In the genomic region with DNA sequence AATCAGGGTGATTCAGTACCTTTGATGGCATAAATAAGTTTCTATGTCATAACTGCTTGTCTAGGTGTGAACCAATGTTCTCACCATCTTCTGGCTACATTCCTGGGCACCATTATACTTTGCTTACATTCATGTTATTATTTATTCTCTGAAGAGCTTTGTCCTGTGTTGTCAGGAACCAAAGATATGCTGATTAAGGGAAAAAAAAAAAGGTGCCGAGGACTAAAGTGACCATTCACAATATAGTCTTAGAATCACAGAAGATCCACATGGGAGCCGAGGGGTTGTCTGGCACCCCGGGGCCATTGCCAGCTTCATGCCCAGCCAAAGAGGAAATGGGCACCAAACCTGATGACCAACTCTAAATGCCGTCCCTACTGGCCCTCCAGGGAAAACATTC, we compare ENCODE assay signal across 18 cellular contexts.
DNase-seq lines count a peak whose midpoint lies in the region; ATAC-seq, FAIRE-seq and TF ChIP-seq lines count a peak whose summit lies in the region.
"Had no signal": no experiment of that assay in that cellular context is flagged by ENCODE, and none has a peak within 500 bp of the region (broad histone marks: within the 10 kb centered on the region; RNA-seq: fewer than 3 reads in every experiment).

No MANE protein-coding gene starts in this region.

- H2AFZ ChIP-seq in GM23338 (no peak overlapping the region; the same call in 1 of the 2 replicates), Karpas-422 (ENCODE audit: low read length) (no peak overlapping the region), K562 (ENCODE audit: low read depth, low read length) (no peak overlapping the region)
- H2AFZ ChIP-seq: GM23248 had no signal

- no peak overlapping the region for H3K9ac ChIP-seq in Karpas-422 (ENCODE audit: low read length)
- no peak overlapping the region for H3K9ac ChIP-seq in K562 (ENCODE audit: insufficient read depth in 1 of 2, low read depth in 2 of 2, low read length in 2 of 2)
- H3K9ac ChIP-seq: BLaER1, GM23248 had no signal

- no peak for TF ChIP-seq POLR2A in K562 (conservative IDR thresholded peaks at IDR 0.05)

- CTCF ChIA-PET in K562 (lab: Yijun Ruan, JAX; ENCODE audit: low intra/inter-chr PET ratio), result no interaction called here

- H3K9me1 ChIP-seq in K562 (ENCODE audit: control insufficient read depth, insufficient read depth, low read length), result no peaks in the 10 kb centered on the region

- H3K79me2 ChIP-seq in GM23338 (replicated peaks; ENCODE audit: insufficient read depth) (no peaks in the 10 kb centered on the region), Karpas-422 (ENCODE audit: low read length) (no peaks in the 10 kb centered on the region), K562 (ENCODE audit: control insufficient read depth, insufficient read depth, low read length) (no peaks in the 10 kb centered on the region)

- no peak for TF ChIP-seq EP300 in K562 (IDR thresholded peaks at IDR 0.05; ENCODE audit: low read length)

- in situ Hi-C loops in K562 (cut with MboI), result no loop called here

- ATAC-seq in GM23338 (no peak), K562 (no peak), HG03135 (IDR thresholded peaks at IDR 0.05; ENCODE audit: unreplicated experiment) (no peak)
- ATAC-seq: CD8-positive, alpha-beta T cell; HCT116 had no signal

- intact Hi-C loops in K562 (cut with micrococcal nuclease), result no loop called here

- no peaks in the 10 kb centered on the region for H3F3A ChIP-seq in GM23338 (replicated peaks; ENCODE audit: low read depth)

- no peak overlapping the region for H3K27ac ChIP-seq in GM23338 (ENCODE audit: low read depth)
- peak overlapping the region; percentile 30 for H3K27ac ChIP-seq in Karpas-422 (ENCODE audit: low read length)
- H3K27ac ChIP-seq in K562 (ENCODE audit: extremely low read depth, low read depth, low read length), result no peak overlapping the region
- H3K27ac ChIP-seq: BLaER1, C4-2B, GM23248 had no signal

- no peaks in the 10 kb centered on the region for H4K20me1 ChIP-seq in GM23338 (replicated peaks; ENCODE audit: insufficient read depth)
- no peaks in the 10 kb centered on the region for H4K20me1 ChIP-seq in Karpas-422 (ENCODE audit: insufficient read depth, low read depth, low read length)
- H4K20me1 ChIP-seq in K562 (replicated peaks; ENCODE audit: control insufficient read depth, insufficient read depth, low read length), result no peaks in the 10 kb centered on the region
- H4K20me1 ChIP-seq: BLaER1 had no signal

- H3K4me3 Mint-ChIP-seq in GM23338, result no peak overlapping the region
- H3K4me3 Mint-ChIP-seq: B cell; CD4-positive, CD25-positive, alpha-beta regulatory T cell; CD8-positive, alpha-beta T cell; H9 had no signal

- H3K27ac Mint-ChIP-seq in GM23338, result no peak overlapping the region
- H3K27ac Mint-ChIP-seq: B cell; CD4-positive, CD25-positive, alpha-beta regulatory T cell; CD8-positive, alpha-beta T cell; H9 had no signal

- BruUV-seq in K562 (replicated peaks; lab: Mats Ljungman, UMichigan), result no TSS peak

- H3K4me1 ChIP-seq in GM23338 (ENCODE audit: insufficient read depth), result no peaks in the 10 kb centered on the region
- H3K4me1 ChIP-seq in Karpas-422 (ENCODE audit: low read length), result peaks cover 54% of the 10 kb centered on the region
- no peaks in the 10 kb centered on the region for H3K4me1 ChIP-seq in K562 (replicated peaks in 1 of 2; ENCODE audit: control insufficient read depth in 2 of 2, insufficient read depth in 2 of 2, low read length in 2 of 2)
- H3K4me1 ChIP-seq: BLaER1, Caco-2 had no signal

- TF ChIP-seq CTCF in GM23338 (conservative IDR thresholded peaks at IDR 0.05; ENCODE audit: low read depth in 2 of 2), result no peak
- TF ChIP-seq CTCF in K562 (IDR thresholded peaks at IDR 0.05 in 2 of 3, conservative IDR thresholded peaks at IDR 0.05 in 1 of 3; ENCODE audit: insufficient read depth in 2 of 3, low read depth in 1 of 3, low read length in 3 of 3), result no peak

- H3K4me3 ChIP-seq in GM23338 (no peak overlapping the region), Karpas-422 (ENCODE audit: low read length) (no peak overlapping the region), K562 (no peak overlapping the region)
- H3K4me3 ChIP-seq: BLaER1, GM12878, GM23248 had no signal

- no peaks in the 10 kb centered on the region for H3K27me3 Mint-ChIP-seq in GM23338 (ENCODE audit: insufficient read depth, low read depth, poor library complexity)

- no peak for TF ChIP-seq RAD21 in K562 (CRISPR knock-in tag; conservative IDR thresholded peaks at IDR 0.05 in 1 of 2, IDR thresholded peaks at IDR 0.05 in 1 of 2)

- H3K9me2 ChIP-seq in GM23338 (ENCODE audit: insufficient read depth) (no peaks in the 10 kb centered on the region), Karpas-422 (replicated peaks; ENCODE audit: insufficient read depth, low read length) (no peaks in the 10 kb centered on the region)

- POLR2A ChIA-PET in K562 (lab: Yijun Ruan, JAX), result no interaction called here

- DNase-seq in GM23338 (ENCODE audit: low spot score), result no peak
- DNase-seq in Karpas-422, result no peak
- no peak for DNase-seq in K562 (ENCODE audit: extremely low read depth in 1 of 4, low spot score in 3 of 4)
- no peak for DNase-seq in stimulated activated CD4-positive, alpha-beta T cell treated with anti-CD3 and anti-CD28 coated beads, Interleukin-2, amount 100 ng/mL, for 24 hours
- no peak for DNase-seq in H4 (ENCODE audit: low spot score)
- DNase-seq: Caco-2; CD4-positive, CD25-positive, alpha-beta regulatory T cell; CD8-positive, alpha-beta T cell; DMS153; DND-41; GM23248; H9 had no signal

- H3K4me1 Mint-ChIP-seq in GM23338, result 0 out of 3 replicates have a peak, but pooled peaks cover 3% of the 10 kb centered on the region
- H3K4me1 Mint-ChIP-seq: CD4-positive, CD25-positive, alpha-beta regulatory T cell had no signal

- H3K36me3 ChIP-seq in GM23338 (ENCODE audit: insufficient read depth) (no peaks in the 10 kb centered on the region), Karpas-422 (ENCODE audit: insufficient read depth, low read length) (no peaks in the 10 kb centered on the region), K562 (ENCODE audit: control insufficient read depth, insufficient read depth, low read length) (no peaks in the 10 kb centered on the region)
- H3K36me3 ChIP-seq: BLaER1 had no signal

- no peaks in the 10 kb centered on the region for H3K36me3 Mint-ChIP-seq in GM23338 (ENCODE audit: low read depth)
- H3K36me3 Mint-ChIP-seq: CD4-positive, CD25-positive, alpha-beta regulatory T cell; CD8-positive, alpha-beta T cell had no signal

- WGBS in K562 (ENCODE audit: insufficient coverage, low coverage, missing lambda C conversion rate), result 0% methylated on average over 4 of the region's 4 CpGs

- H3K4me2 ChIP-seq in GM23338 (peak overlapping the region; percentile 20; the same call in 1 of the 2 replicates), Karpas-422 (ENCODE audit: low read depth, low read length, poor library complexity, severe bottlenecking) (peak overlapping the region; percentile 41), K562 (ENCODE audit: insufficient read depth, low read length) (no peak overlapping the region)
- H3K4me2 ChIP-seq: BLaER1 had no signal

- FAIRE-seq in K562 (lab: Jason Lieb, UNC), result no peak
- FAIRE-seq: GM12878 had no signal

- H3K27me3 ChIP-seq in GM23338 (ENCODE audit: insufficient read depth) (no peaks in the 10 kb centered on the region), Karpas-422 (ENCODE audit: low read length) (no peaks in the 10 kb centered on the region), K562 (ENCODE audit: control insufficient read depth in 2 of 2, insufficient read depth in 2 of 2, low read length in 2 of 2) (peaks cover 0 to 4% of the 10 kb centered on the region in 2 experiments; a peak in 1 of 5 replicates)
- H3K27me3 ChIP-seq: BLaER1 had no signal

- no peaks in the 10 kb centered on the region for H3K9me3 ChIP-seq in Karpas-422 (ENCODE audit: low read length)
- H3K9me3 ChIP-seq in K562 (replicated peaks; ENCODE audit: control insufficient read depth, insufficient read depth, low read depth, low read length), result no peaks in the 10 kb centered on the region
- H3K9me3 ChIP-seq: BLaER1, Caco-2 had no signal

- H3K9me3 Mint-ChIP-seq in GM23338, result no peaks in the 10 kb centered on the region
- H3K9me3 Mint-ChIP-seq: CD8-positive, alpha-beta T cell; H9 had no signal

TF ChIP-seq in GM23338, 12 proteins besides CTCF, POLR2A, EP300 and RAD21 (continues in another document):
- TF ChIP-seq, protein P1, sequence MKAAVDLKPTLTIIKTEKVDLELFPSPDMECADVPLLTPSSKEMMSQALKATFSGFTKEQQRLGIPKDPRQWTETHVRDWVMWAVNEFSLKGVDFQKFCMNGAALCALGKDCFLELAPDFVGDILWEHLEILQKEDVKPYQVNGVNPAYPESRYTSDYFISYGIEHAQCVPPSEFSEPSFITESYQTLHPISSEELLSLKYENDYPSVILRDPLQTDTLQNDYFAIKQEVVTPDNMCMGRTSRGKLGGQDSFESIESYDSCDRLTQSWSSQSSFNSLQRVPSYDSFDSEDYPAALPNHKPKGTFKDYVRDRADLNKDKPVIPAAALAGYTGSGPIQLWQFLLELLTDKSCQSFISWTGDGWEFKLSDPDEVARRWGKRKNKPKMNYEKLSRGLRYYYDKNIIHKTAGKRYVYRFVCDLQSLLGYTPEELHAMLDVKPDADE (IDR thresholded peaks at IDR 0.05), result no peak
- TF ChIP-seq NANOG (IDR thresholded peaks at IDR 0.05; ENCODE audit: borderline replicate concordance), result no peak
- no peak for TF ChIP-seq EZH2phosphoT487 (IDR thresholded peaks at IDR 0.05; ENCODE audit: unreplicated experiment)
- TF ChIP-seq STAT1 (IDR thresholded peaks at IDR 0.05; ENCODE audit: unreplicated experiment), result no peak
- TF ChIP-seq ZNF331 (CRISPR knock-in tag; IDR thresholded peaks at IDR 0.05; ENCODE audit: low read depth), result no peak
- TF ChIP-seq ZNF114 (CRISPR knock-in tag; IDR thresholded peaks at IDR 0.05), result no peak

TF ChIP-seq in K562, 482 proteins besides CTCF, POLR2A, EP300 and RAD21 (continues in another document):
- TF ChIP-seq, protein P2, sequence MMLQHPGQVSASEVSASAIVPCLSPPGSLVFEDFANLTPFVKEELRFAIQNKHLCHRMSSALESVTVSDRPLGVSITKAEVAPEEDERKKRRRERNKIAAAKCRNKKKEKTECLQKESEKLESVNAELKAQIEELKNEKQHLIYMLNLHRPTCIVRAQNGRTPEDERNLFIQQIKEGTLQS (IDR thresholded peaks at IDR 0.05), result no peak
- TF ChIP-seq, protein P2 (CRISPR knock-in tag; conservative IDR thresholded peaks at IDR 0.05), result no peak
- TF ChIP-seq HIVEP1 (CRISPR knock-in tag; IDR thresholded peaks at IDR 0.05) (no peak), MAFG (tag; conservative IDR thresholded peaks at IDR 0.05) (peak; percentile 83), CBX2 (IDR thresholded peaks at IDR 0.05; ENCODE audit: insufficient read depth, low read length, poor library complexity, severe bottlenecking) (no peak), NR2C1 (IDR thresholded peaks at IDR 0.05) (no peak), NR2C1 (tag; IDR thresholded peaks at IDR 0.05) (no peak), SIN3A (IDR thresholded peaks at IDR 0.05; ENCODE audit: borderline replicate concordance in 2 of 2, control insufficient read depth in 1 of 2, low read depth in 2 of 2, low read length in 2 of 2) (no peak), XRCC4 (IDR thresholded peaks at IDR 0.05; ENCODE audit: extremely low read depth, insufficient read depth, insufficient read length) (no peak)
